Comparison of ENCODE assay signal across 8 cellular contexts in genomic region chr7:75915416-75916156, GRCh38. TPM values are rescaled to one million over a fixed set of nuclear protein-coding genes. Genes with fewer than 3 reads are reported as not detected.
DNase-seq lines count a peak whose midpoint lies in the region; ATAC-seq and TF ChIP-seq lines count a peak whose summit lies in the region.

No MANE protein-coding gene starts in this region.

- H4K8ac ChIP-seq in IMR-90 (ENCODE audit: low read depth in 2 of 2, low read length in 2 of 2): peak overlapping the region in 1 of 2 experiments; percentile 30; a peak in 2 of 4 replicates

- H3K4me2 ChIP-seq in IMR-90 (ENCODE audit: low read depth, low read length): peak overlapping the region; percentile 86

- ATAC-seq in IMR-90 (ENCODE audit: low read depth): no peak
- ATAC-seq in esophagus mucosa: peak; percentile 3
- ATAC-seq in natural killer cell: no peak
- no peak for ATAC-seq in HG03469 (IDR thresholded peaks at IDR 0.05; ENCODE audit: unreplicated experiment)

- no peaks in the 10 kb centered on the region for H3K9me3 Mint-ChIP-seq in natural killer cell

- H2BK120ac ChIP-seq in IMR-90 (ENCODE audit: low read depth, low read length): no peak overlapping the region

- H2AK5ac ChIP-seq in IMR-90 (ENCODE audit: low read depth, low read length): peak overlapping the region; percentile 59

- 1% methylated on average over 20 of the region's 32 CpGs; no CpG with 5 or more reads in 1 of the 2 experiments for WGBS in IMR-90 (ENCODE audit: extremely low coverage in 2 of 2, insufficient read length in 1 of 2), 2 experiments

- peak overlapping the region; percentile 47; the same call in 1 of the 2 replicates for H3K56ac ChIP-seq in IMR-90 (ENCODE audit: extremely low read depth, insufficient read depth, low read length)

- peaks cover 2% of the 10 kb centered on the region for H3K4me1 ChIP-seq in IMR-90 (ENCODE audit: control insufficient read depth, insufficient read depth, low read length)

- H3K36me3 ChIP-seq in IMR-90 (ENCODE audit: control insufficient read depth, insufficient read depth, low read length): 0 out of 2 replicates have a peak, but pooled peaks cover 1% of the 10 kb centered on the region

- H2BK15ac ChIP-seq in IMR-90 (ENCODE audit: low read depth, low read length): 0 out of 3 replicates have a peak overlapping the region, but pooled peaks have one; percentile 58

- intact Hi-C loops in IMR-90 (cut with micrococcal nuclease): loop anchor here (2.0 to 10.0 kb wide), 3 partner anchors 49 to 99 kb away; no protein-coding TSS in a partner anchor
- intact Hi-C loops in natural killer cell (cut with micrococcal nuclease): no loop called here

- H3K18ac ChIP-seq in IMR-90 (ENCODE audit: low read depth, low read length): no peak overlapping the region

- H2BK20ac ChIP-seq in IMR-90 (ENCODE audit: low read depth, low read length): no peak overlapping the region

- peaks cover 27% of the 10 kb centered on the region for H4K20me1 ChIP-seq in IMR-90 (ENCODE audit: insufficient read depth, low read length)

- no peaks in the 10 kb centered on the region for H3K36me3 Mint-ChIP-seq in natural killer cell

- H3K9me3 ChIP-seq in IMR-90 (ENCODE audit: control insufficient read depth, insufficient read depth, low read length): no peaks in the 10 kb centered on the region

- peak overlapping the region; percentile 90 for H3K4me3 Mint-ChIP-seq in natural killer cell

- peak overlapping the region; percentile 98 for H2AK9ac ChIP-seq in IMR-90 (replicated peaks; ENCODE audit: low read depth, low read length, poor library complexity)

- peaks cover 21 to 35% of the 10 kb centered on the region in 2 donors for H3K4me1 Mint-ChIP-seq in natural killer cell

- TF ChIP-seq CTCF in IMR-90 (conservative IDR thresholded peaks at IDR 0.05; ENCODE audit: low read depth, low read length): no peak
- TF ChIP-seq CTCF in natural killer cell (IDR thresholded peaks at IDR 0.05): no peak

- POLR2A ChIA-PET in IMR-90 (lab: Charles Lee; ENCODE audit: unreplicated experiment): interaction anchor here (0.6 kb wide), 1 partner anchor 8 kb away, joined by 3 read pairs; no protein-coding TSS in a partner anchor

- peak; percentile 45 for DNase-seq in SIG-M5 treated with dmso at 0.1 percent for 504 hours (lab: John Stamatoyannopoulos, UW; ENCODE audit: unreplicated experiment)
- DNase-seq in SIG-M5 (lab: John Stamatoyannopoulos, UW): no peak
- peak; percentile 22 for DNase-seq in IMR-90
- DNase-seq in activated CD4-positive, alpha-beta T cell treated with anti-CD3 and anti-CD28 coated beads, Interleukin-2, amount 50 U/mL, for 48 hours: peak; percentile 15 to 20
- DNase-seq in natural killer cell: no peak
- DNase-seq in T1000 (lab: John Stamatoyannopoulos, UW): no peak

- H4K5ac ChIP-seq in IMR-90 (ENCODE audit: low read depth, low read length): no peak overlapping the region

- peak overlapping the region; percentile 85 for H3K4ac ChIP-seq in IMR-90 (ENCODE audit: low read depth, low read length)

- peak overlapping the region; percentile 95 for H2AFZ ChIP-seq in IMR-90 (replicated peaks; ENCODE audit: low read length, poor library complexity)

- BruUV-seq in IMR-90 (replicated peaks; lab: Mats Ljungman, UMichigan): no TSS peak

- dilution Hi-C loops in IMR-90 (cut with HindIII; ENCODE audit: low sequenced_read_pairs, unreplicated experiment): no loop called here

- TF ChIP-seq RAD21 in IMR-90 (IDR thresholded peaks at IDR 0.05; ENCODE audit: low read length): no peak

- no peaks in the 10 kb centered on the region for H3K27me3 ChIP-seq in IMR-90 (ENCODE audit: control insufficient read depth, insufficient read depth, low read length)

- H4K91ac ChIP-seq in IMR-90 (ENCODE audit: insufficient read depth, low read depth, low read length): no peak overlapping the region; the same call in 1 of the 2 replicates

- peaks cover 10% of the 10 kb centered on the region for H3K9me1 ChIP-seq in IMR-90 (ENCODE audit: insufficient read depth, low read length)

- peaks cover 32 to 59% of the 10 kb centered on the region in 2 experiments for H3K79me1 ChIP-seq in IMR-90 (ENCODE audit: low read depth in 1 of 2, low read length in 2 of 2)

- in situ Hi-C loops in IMR-90 (cut with MboI; ENCODE audit: low sequenced_read_pairs): no loop called here

- no peaks in the 10 kb centered on the region for H3K27me3 Mint-ChIP-seq in natural killer cell (ENCODE audit: low read depth in 2 of 2)

- H3K14ac ChIP-seq in IMR-90 (replicated peaks; ENCODE audit: low read depth, low read length): peak overlapping the region; percentile 88

- H3K27ac ChIP-seq in IMR-90 (ENCODE audit: insufficient read depth, low read length): peak overlapping the region; percentile 34; the same call in 1 of the 2 replicates

- H3K4me3 ChIP-seq in IMR-90 (ENCODE audit: insufficient read depth, low read depth, low read length): peak overlapping the region; percentile 72

- peak overlapping the region; percentile 98 for H3K23ac ChIP-seq in IMR-90 (ENCODE audit: low read depth, low read length)

- TF ChIP-seq POLR2A in IMR-90 (IDR thresholded peaks at IDR 0.05; ENCODE audit: low read depth, low read length): no peak

- peak overlapping the region; percentile 10 for H2BK5ac ChIP-seq in IMR-90 (ENCODE audit: low read depth, low read length, poor library complexity, severe bottlenecking)

- H3K9ac ChIP-seq in IMR-90 (ENCODE audit: low read depth, low read length): peak overlapping the region; percentile 75

- CTCF ChIA-PET in IMR-90 (lab: Yijun Ruan, JAX): interaction anchor here (0.6 to 1.0 kb wide), 3 partner anchors 10 to 104 kb away, joined by 3 read pairs; no protein-coding TSS in a partner anchor

- H3K27ac Mint-ChIP-seq in natural killer cell: peak overlapping the region; percentile 89 to 92

TF ChIP-seq in IMR-90, 13 proteins besides CTCF, POLR2A, EP300 and RAD21:
- TF ChIP-seq MAFK (IDR thresholded peaks at IDR 0.05; ENCODE audit: low read depth, low read length) (no peak), ELK1 (IDR thresholded peaks at IDR 0.05; ENCODE audit: borderline replicate concordance, low read depth, low read length) (no peak), RCOR1 (IDR thresholded peaks at IDR 0.05; ENCODE audit: insufficient replicate concordance, low read length) (no peak), USF2 (IDR thresholded peaks at IDR 0.05; ENCODE audit: low read depth, low read length) (no peak), MAZ (IDR thresholded peaks at IDR 0.05; ENCODE audit: borderline replicate concordance, low read depth, low read length) (no peak), CEBPB (IDR thresholded peaks at IDR 0.05; ENCODE audit: low read depth, low read length) (no peak), NFE2L2 (IDR thresholded peaks at IDR 0.05; ENCODE audit: low read depth, low read length) (no peak), MXI1 (IDR thresholded peaks at IDR 0.05; ENCODE audit: borderline replicate concordance, low read depth, low read length) (no peak), CHD1 (IDR thresholded peaks at IDR 0.05; ENCODE audit: low read depth, low read length) (no peak), BHLHE40 (IDR thresholded peaks at IDR 0.05; ENCODE audit: low read depth, low read length) (no peak), RFX5 (IDR thresholded peaks at IDR 0.05; ENCODE audit: low read depth, low read length) (no peak), FOS (IDR thresholded peaks at IDR 0.05; ENCODE audit: low read depth, low read length) (no peak), SMC3 (IDR thresholded peaks at IDR 0.05; ENCODE audit: low read depth, low read length) (no peak)
TF ChIP-seq in IMR-90: peak in this region for 0.

RNA-seq across cellular contexts. Expression of gene POR, which starts 0.6 kb away (rescaled TPM):
- total RNA-seq in IMR-90 (2012; rRNA removed) (25.3 and 25.5 TPM in 2 replicates), esophagus mucosa (137 TPM), natural killer cell (10 to 100 TPM; 56.0 to 60.5 (median 58.3) TPM)
- 42.2 and 60.4 TPM in 2 replicates for polyA plus RNA-seq in IMR-90 (2012; rRNA removed)
- polyA plus RNA-seq in IMR-90 (2012; cell fraction: cytosol; rRNA removed): 31.0 and 59.1 TPM in 2 replicates
- polyA plus RNA-seq in IMR-90 (2012; cell fraction: nucleus; rRNA removed; ENCODE audit: low replicate concordance): 74.8 and 189 TPM in 2 replicates

RNA-seq across cellular contexts. Expression of gene RHBDD2, which starts 36.8 kb away (rescaled TPM):
- 9.7 and 10.8 TPM in 2 replicates for total RNA-seq in IMR-90 (2012; rRNA removed)
- 42.4 and 47.5 TPM in 2 replicates for polyA plus RNA-seq in IMR-90 (2012; rRNA removed)
- polyA plus RNA-seq in IMR-90 (2012; cell fraction: cytosol; rRNA removed): 41.1 and 59.7 TPM in 2 replicates
- polyA plus RNA-seq in IMR-90 (2012; cell fraction: nucleus; rRNA removed; ENCODE audit: low replicate concordance): 54.6 and 103 TPM in 2 replicates
- 37.5 TPM for total RNA-seq in esophagus mucosa
- 10 to 100 TPM; 45.2 to 74.3 (median 61.9) TPM for total RNA-seq in natural killer cell

Comparison
In these comparisons a context has a peak if more than half of its experiments do, and no peak if none do; other contexts are left out.
1. DNase-seq: peak in SIG-M5 treated with dmso at 0.1 percent for 504 hours (single experiment), IMR-90 (single experiment) and activated CD4-positive, alpha-beta T cell treated with anti-CD3 and anti-CD28 coated beads, Interleukin-2, amount 50 U/mL, for 48 hours (2 of 2); none in SIG-M5 (single experiment), natural killer cell (single experiment) and T1000 (single experiment).